Comparison of ENCODE assay signal across 8 cellular contexts in the genomic region with DNA sequence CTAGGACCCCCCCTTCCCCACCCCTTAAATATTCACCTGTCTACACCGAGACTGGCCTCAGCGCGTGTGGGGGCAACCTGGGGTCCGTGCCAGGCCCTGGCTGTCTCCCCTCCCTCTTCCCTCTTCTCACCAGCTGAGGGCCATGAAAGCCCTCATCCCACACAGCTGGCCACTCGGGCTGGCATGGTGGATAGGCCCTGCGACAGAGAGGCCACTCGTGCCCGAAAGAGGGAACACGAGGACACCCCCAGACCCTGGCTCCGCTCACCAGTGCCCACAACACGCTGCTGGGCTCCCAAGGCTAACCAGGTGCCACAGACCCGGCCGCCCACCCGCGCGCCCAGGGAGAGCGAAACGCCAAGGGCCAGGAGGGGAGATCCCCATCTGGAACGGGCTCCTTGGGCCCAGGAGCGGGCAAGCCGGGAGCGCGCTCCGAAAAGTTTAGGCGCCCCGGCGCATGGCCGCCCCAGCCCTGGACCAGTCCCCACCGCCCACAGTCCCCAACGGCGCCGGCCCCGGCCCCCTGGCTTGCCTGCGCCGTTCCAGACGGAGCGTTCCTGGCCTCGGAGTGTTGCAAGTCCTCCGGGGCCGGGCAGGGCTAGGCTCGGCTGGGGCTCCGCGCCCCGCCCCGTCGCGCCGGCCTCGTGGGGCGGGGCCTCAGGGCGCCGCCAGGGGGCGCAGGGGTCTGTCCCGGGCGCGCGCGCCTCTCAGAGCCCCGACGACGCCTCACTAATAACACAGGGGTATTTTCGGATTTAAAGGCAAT. TPM values are rescaled to one million over a fixed set of nuclear protein-coding genes. Genes with fewer than 3 reads are reported as not detected.
A peak's percentile ranks its signal among the peaks of the same experiment; 100 is the strongest.
DNase-seq lines count a peak whose midpoint lies in the region; ATAC-seq lines count a peak whose summit lies in the region.

A gene with protein sequence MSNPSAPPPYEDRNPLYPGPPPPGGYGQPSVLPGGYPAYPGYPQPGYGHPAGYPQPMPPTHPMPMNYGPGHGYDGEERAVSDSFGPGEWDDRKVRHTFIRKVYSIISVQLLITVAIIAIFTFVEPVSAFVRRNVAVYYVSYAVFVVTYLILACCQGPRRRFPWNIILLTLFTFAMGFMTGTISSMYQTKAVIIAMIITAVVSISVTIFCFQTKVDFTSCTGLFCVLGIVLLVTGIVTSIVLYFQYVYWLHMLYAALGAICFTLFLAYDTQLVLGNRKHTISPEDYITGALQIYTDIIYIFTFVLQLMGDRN (minus strand): TSS at position 570 of the 766 bp plus-strand sequence. CDS start 10,362 bp downstream, outside the sequence.

- peak within 1 kb of the TSS; percentile 46 for H3K27ac ChIP-seq in KOPT-K1 (ENCODE audit: low read depth, low read length, poor library complexity, severe bottlenecking)

- no peaks in the 10 kb centered on the region for H3K36me3 ChIP-seq in KOPT-K1 (ENCODE audit: insufficient read depth, low read length)

- DNase-seq in ELR (ENCODE audit: low read depth) (peak; percentile 82), cerebellum (ENCODE audit: low spot score) (peak; percentile 74), kidney tubule cell (ENCODE audit: low spot score) (peak; percentile 80), cerebellar cortex (ENCODE audit: low spot score) (no peak)
- peak; percentile 59 for DNase-seq in activated CD4-positive, CD25-positive, alpha-beta regulatory T cell treated with anti-CD3 and anti-CD28 coated beads, Interleukin-2, amount 50 U/mL, for 16 hours (ENCODE audit: low read depth, low spot score)
- DNase-seq in stimulated activated CD4-positive, alpha-beta T cell treated with anti-CD3 and anti-CD28 coated beads, Interleukin-1b, Interleukin-23, amount 100 ng/mL, for 24 hours (ENCODE audit: low read depth in 4 of 4, low spot score in 1 of 4) = peak in 3 of 4 experiments; percentile 55 to 66 (median 66)

- peak; percentile 64 for ATAC-seq in GM21737 (IDR thresholded peaks at IDR 0.05; ENCODE audit: unreplicated experiment)

- no peaks in the 10 kb centered on the region for H3K9me3 ChIP-seq in KOPT-K1 (ENCODE audit: insufficient read depth, low read length, poor library complexity, severe bottlenecking)

RNA-seq across cellular contexts. Expression of the gene that starts here (rescaled TPM):
- total RNA-seq in cerebellum = 10.7 TPM
